Comparison of ENCODE assay signal across 24 cellular contexts in the genomic region with DNA sequence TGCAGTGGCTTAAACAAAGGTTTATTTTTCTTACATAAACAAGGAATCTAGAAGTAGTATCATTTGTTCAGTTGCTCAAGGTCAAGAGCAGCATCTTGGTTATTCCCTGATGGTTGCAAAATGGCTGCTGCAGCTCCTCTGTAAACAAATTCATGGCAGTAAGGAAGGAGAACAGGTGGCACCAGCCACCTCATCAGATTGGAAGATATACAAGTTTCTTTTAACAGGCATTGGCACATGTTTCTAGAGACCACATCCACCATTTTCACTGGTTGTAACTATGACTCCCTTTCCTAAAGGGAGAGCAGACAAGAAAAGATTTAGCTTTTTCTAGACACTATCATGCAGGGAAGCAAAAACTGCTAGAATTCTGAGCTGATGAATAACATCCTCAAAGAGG. TPM values are rescaled to one million over a fixed set of nuclear protein-coding genes. Genes with fewer than 3 reads are reported as not detected.
"Had no signal": no experiment of that assay in that cellular context is flagged by ENCODE, and none has a peak within 500 bp of the region (broad histone marks: within the 10 kb centered on the region; RNA-seq: fewer than 3 reads in every experiment).

No MANE protein-coding gene starts in this region.

- H3K9me3 ChIP-seq: left ventricle myocardium inferior, pancreas, prostate gland, tibial nerve, uterus had no signal

- H3K27ac ChIP-seq: left ventricle myocardium inferior, pancreas, prostate gland, tibial nerve, uterus had no signal

- H3K4me3 ChIP-seq: left ventricle myocardium inferior, lung, pancreas, prostate gland, smooth muscle cell, tibial nerve, uterus had no signal

- H3K4me2 ChIP-seq: smooth muscle cell had no signal

- ATAC-seq: naive thymus-derived CD8-positive, alpha-beta T cell; pancreas; right cardiac atrium; sciatic nerve; stimulated activated memory B cell treated with anti-CD40 and anti-IgM and Interleukin-4, amounts not matched to agents 10 μg/mL and 1 μg/mL and 100 μg/mL, for 72 hours; stimulated activated naive CD8-positive, alpha-beta T cell treated with anti-CD3 and anti-CD28 coated beads, Interleukin-15, amount 100 ng/mL, for 72 hours had no signal

- H3K36me3 ChIP-seq: left ventricle myocardium inferior, pancreas, prostate gland, tibial nerve, uterus had no signal

- H3K27me3 ChIP-seq: pancreas, tibial nerve, uterus had no signal

- H3K4me1 ChIP-seq: prostate gland, uterus had no signal

- DNase-seq: islet precursor cell; left ventricle myocardium inferior; mesendoderm; naive thymus-derived CD8-positive, alpha-beta T cell; nucleus accumbens; pancreas; posterior cingulate gyrus; retina; right cardiac atrium; stimulated activated CD4-positive, alpha-beta T cell treated with anti-CD3 and anti-CD28 coated beads, Interleukin-1b, Interleukin-23, amount 100 ng/mL, for 48 hours; stimulated activated CD4-positive, alpha-beta T cell treated with anti-CD3 and anti-CD28 coated beads, Interleukin-2, amount 100 ng/mL, for 48 hours; stimulated activated CD4-positive, alpha-beta T cell treated with anti-CD3 and anti-CD28 coated beads, Interleukin-4, amount 100 ng/mL, for 4 hours; stimulated activated CD8-positive, alpha-beta memory T cell treated with anti-CD3 and anti-CD28 coated beads, Interleukin-4, amount 100 ng/mL, for 48 hours; stimulated activated naive CD4-positive, alpha-beta T cell treated with Interleukin-2 at 50 U/mL for 16 hours; stimulated activated naive CD8-positive, alpha-beta T cell treated with anti-CD3 and anti-CD28 coated beads, Interleukin-15, amount 100 ng/mL, for 72 hours; substantia nigra; uterus had no signal

RNA-seq across cellular contexts. Expression of gene PKDCC, which starts 46.3 kb away (rescaled TPM):
- total RNA-seq: mononuclear cell; naive thymus-derived CD8-positive, alpha-beta T cell had no signal
- polyA plus RNA-seq: naive thymus-derived CD8-positive, alpha-beta T cell had no signal
